Comparison of ENCODE assay signal across 9 cellular contexts in the genomic region with DNA sequence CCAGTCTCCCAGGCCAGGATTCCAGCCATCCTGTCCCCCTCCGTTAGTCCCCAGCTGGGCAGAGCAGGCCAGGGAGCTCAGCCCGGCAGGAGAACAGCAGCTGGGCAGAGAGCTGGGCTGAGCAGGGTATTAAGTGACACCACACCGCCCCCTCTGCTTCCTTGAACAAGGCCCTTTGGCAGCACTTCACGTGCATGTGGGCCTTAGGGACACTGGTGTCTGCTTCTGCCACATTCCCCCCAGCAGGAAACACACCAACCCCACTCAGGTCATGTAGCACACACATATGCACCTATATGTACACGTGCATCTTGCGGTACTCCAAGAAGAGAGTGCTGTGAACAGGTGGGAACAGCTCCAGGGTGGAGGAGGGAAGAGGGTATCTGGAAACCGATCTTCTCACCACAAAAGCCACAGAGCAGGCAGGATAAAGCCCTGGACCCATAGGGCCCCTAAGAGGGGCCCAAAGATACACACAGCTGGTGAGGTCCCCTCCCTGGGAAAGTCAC. TPM values are rescaled to one million over a fixed set of nuclear protein-coding genes. Genes with fewer than 3 reads are reported as not detected.
A peak's percentile ranks its signal among the peaks of the same experiment; 100 is the strongest.
DNase-seq lines count a peak whose midpoint lies in the region; ATAC-seq and TF ChIP-seq lines count a peak whose summit lies in the region.
"Had no signal": no experiment of that assay in that cellular context is flagged by ENCODE, and none has a peak within 500 bp of the region (broad histone marks: within the 10 kb centered on the region; RNA-seq: fewer than 3 reads in every experiment).

No MANE protein-coding gene starts in this region.

- no peaks in the 10 kb centered on the region for H3K79me2 ChIP-seq in OCI-LY7 (ENCODE audit: insufficient read depth, low read depth, low read length)

- peak overlapping the region; percentile 60 for H3K9ac ChIP-seq in skeletal muscle satellite cell (ENCODE audit: low read depth, low read length)

- H3K9me2 ChIP-seq in OCI-LY7 (ENCODE audit: insufficient read depth, low read length), result no peaks in the 10 kb centered on the region

- H3K9me3 Mint-ChIP-seq in activated CD8-positive, alpha-beta T cell treated with anti-CD3 and anti-CD28 coated beads, Interleukin-2, amount 10 ng/mL, durations not matched to agents 7 days and 5 days (ENCODE audit: insufficient read depth), result no peaks in the 10 kb centered on the region
- H3K9me3 Mint-ChIP-seq: activated T-cell treated with anti-CD3 and anti-CD28 coated beads, Interleukin-2, amount 50 U/mL, for 72 hours had no signal

- H4K20me1 ChIP-seq in OCI-LY7 (ENCODE audit: insufficient read depth, low read length), result no peaks in the 10 kb centered on the region; the same call in 1 of the 2 replicates

- H3K36me3 ChIP-seq in HEK293 (ENCODE audit: control insufficient read depth in 2 of 2, insufficient read depth in 1 of 2, low read length in 2 of 2), result peaks cover 5 to 49% of the 10 kb centered on the region in 2 experiments; a peak in 2 of 3 replicates
- H3K36me3 ChIP-seq in OCI-LY7 (ENCODE audit: insufficient read depth, low read length), result no peaks in the 10 kb centered on the region
- H3K36me3 ChIP-seq in skeletal muscle satellite cell (ENCODE audit: insufficient read depth, low read length), result peaks cover 48% of the 10 kb centered on the region

- no peak overlapping the region for H2AFZ ChIP-seq in OCI-LY7 (ENCODE audit: low read length)

- no peak overlapping the region for H3K4me3 Mint-ChIP-seq in activated CD8-positive, alpha-beta T cell treated with anti-CD3 and anti-CD28 coated beads, Interleukin-2, amount 10 ng/mL, durations not matched to agents 7 days and 5 days
- H3K4me3 Mint-ChIP-seq: activated T-cell treated with anti-CD3 and anti-CD28 coated beads, Interleukin-2, amount 50 U/mL, for 72 hours had no signal

- peak; percentile 8 for DNase-seq in OCI-LY7 (ENCODE audit: low spot score)
- no peak for DNase-seq in epithelial cell of esophagus (ENCODE audit: low read depth)
- no peak for DNase-seq in HEK293T (ENCODE audit: extremely low spot score)
- no peak for DNase-seq in activated CD8-positive, alpha-beta T cell treated with anti-CD3 and anti-CD28 coated beads, Interleukin-2, amount 10 ng/mL, durations not matched to agents 7 days and 5 days
- DNase-seq in stimulated activated CD4-positive, alpha-beta T cell treated with anti-CD3 and anti-CD28 coated beads, Interleukin-4, amount 100 ng/mL, for 4 hours, result no peak
- DNase-seq: activated T-cell treated with anti-CD3 and anti-CD28 coated beads, Interleukin-2, amount 50 U/mL, for 72 hours had no signal

- no TSS peak for BruUV-seq in OCI-LY7 (replicated peaks; lab: Mats Ljungman, UMichigan)

- peaks cover 26% of the 10 kb centered on the region for H3K27me3 Mint-ChIP-seq in activated CD8-positive, alpha-beta T cell treated with anti-CD3 and anti-CD28 coated beads, Interleukin-2, amount 10 ng/mL, durations not matched to agents 7 days and 5 days (ENCODE audit: low read depth)

- H3K4me3 ChIP-seq in HEK293 (ENCODE audit: low read depth, low read length) (no peak overlapping the region), OCI-LY7 (ENCODE audit: low read depth, low read length, poor library complexity, severe bottlenecking) (no peak overlapping the region), epithelial cell of esophagus (ENCODE audit: low read length) (peak overlapping the region; percentile 25), skeletal muscle satellite cell (ENCODE audit: low read length) (peak overlapping the region; percentile 46)

- CTCF ChIA-PET in HEK293 (lab: Yijun Ruan, JAX), result interaction anchor here (0.6 to 7.8 kb wide), 2 partner anchors 71 to 568 kb away, joined by 3 to 117 read pairs; no protein-coding TSS in a partner anchor
- CTCF ChIA-PET in OCI-LY7 (lab: Charles Lee; ENCODE audit: unreplicated experiment), result no interaction called here
- CTCF ChIA-PET in HEK293T (lab: Yijun Ruan, JAX), result interaction anchor here (0.7 kb wide), 1 partner anchor 41 kb away, joined by 3 read pairs; no protein-coding TSS in a partner anchor
- CTCF ChIA-PET in activated CD8-positive, alpha-beta T cell treated with anti-CD3 and anti-CD28 coated beads, Interleukin-2, amount 10 ng/mL, durations not matched to agents 7 days and 5 days (lab: Charles Lee), result interaction anchor here (0.8 to 1.3 kb wide), 3 partner anchors 69 to 72 kb away, joined by 3 to 4 read pairs (median 3); no protein-coding TSS in a partner anchor

- no peaks in the 10 kb centered on the region for H3K36me3 Mint-ChIP-seq in activated CD8-positive, alpha-beta T cell treated with anti-CD3 and anti-CD28 coated beads, Interleukin-2, amount 10 ng/mL, durations not matched to agents 7 days and 5 days (ENCODE audit: low read depth)

- POLR2A ChIA-PET in HEK293 (lab: Yijun Ruan, JAX), result interaction anchor here (0.6 to 1.6 kb wide), 3 partner anchors 13 to 69 kb away, joined by 3 read pairs; no protein-coding TSS in a partner anchor
- POLR2A ChIA-PET in OCI-LY7 (lab: Charles Lee), result no interaction called here
- POLR2A ChIA-PET in HEK293T (lab: Yijun Ruan, JAX), result no interaction called here
- POLR2A ChIA-PET in activated CD8-positive, alpha-beta T cell treated with anti-CD3 and anti-CD28 coated beads, Interleukin-2, amount 10 ng/mL, durations not matched to agents 7 days and 5 days (lab: Charles Lee), result no interaction called here

- H3K4me1 Mint-ChIP-seq in activated CD8-positive, alpha-beta T cell treated with anti-CD3 and anti-CD28 coated beads, Interleukin-2, amount 10 ng/mL, durations not matched to agents 7 days and 5 days (ENCODE audit: low read depth), result peaks cover 29% of the 10 kb centered on the region

- H3K27ac Mint-ChIP-seq in activated CD8-positive, alpha-beta T cell treated with anti-CD3 and anti-CD28 coated beads, Interleukin-2, amount 10 ng/mL, durations not matched to agents 7 days and 5 days, result no peak overlapping the region
- H3K27ac Mint-ChIP-seq: activated T-cell treated with anti-CD3 and anti-CD28 coated beads, Interleukin-2, amount 50 U/mL, for 72 hours had no signal

- intact Hi-C loops in OCI-LY7 (cut with micrococcal nuclease; ENCODE audit: unreplicated experiment), result no loop called here

- no peaks in the 10 kb centered on the region for H3K27me3 ChIP-seq in skeletal muscle satellite cell (ENCODE audit: control insufficient read depth, insufficient read depth, low read length)

- H3K9me3 ChIP-seq in HEK293 (ENCODE audit: control insufficient read depth, insufficient read depth, low read depth, low read length) (no peaks in the 10 kb centered on the region), OCI-LY7 (ENCODE audit: low read length) (no peaks in the 10 kb centered on the region), skeletal muscle satellite cell (replicated peaks; ENCODE audit: low read length) (no peaks in the 10 kb centered on the region)

- TF ChIP-seq CTCF in HEK293 (tag by site-specific recombination; IDR thresholded peaks at IDR 0.05), result peak; percentile 66
- TF ChIP-seq CTCF in OCI-LY7 (conservative IDR thresholded peaks at IDR 0.05; ENCODE audit: low read length), result no peak
- TF ChIP-seq CTCF in epithelial cell of esophagus (IDR thresholded peaks at IDR 0.05; ENCODE audit: insufficient read depth, low read depth, low read length, missing control alignments), result no peak

- no peak for ATAC-seq in activated CD8-positive, alpha-beta T cell treated with anti-CD3 and anti-CD28 coated beads, Interleukin-2, amount 10 ng/mL, durations not matched to agents 7 days and 5 days
- no peak for ATAC-seq in HG02973 (IDR thresholded peaks at IDR 0.05; ENCODE audit: unreplicated experiment)
- ATAC-seq: activated T-cell treated with anti-CD3 and anti-CD28 coated beads, Interleukin-2, amount 50 U/mL, for 72 hours had no signal

- peak overlapping the region; percentile 42 for H3K27ac ChIP-seq in HEK293 (ENCODE audit: extremely low read depth, low read depth, low read length)
- no peak overlapping the region for H3K27ac ChIP-seq in OCI-LY7 (ENCODE audit: low read depth, low read length, poor library complexity, severe bottlenecking)

- H3K4me2 ChIP-seq in OCI-LY7 (ENCODE audit: low read length), result no peak overlapping the region
- peak overlapping the region; percentile 83 for H3K4me2 ChIP-seq in skeletal muscle satellite cell (ENCODE audit: low read length)

- H3K4me1 ChIP-seq in HEK293 (ENCODE audit: control insufficient read depth, insufficient read depth, low read length) (peaks cover 7% of the 10 kb centered on the region; the same call in 1 of the 2 replicates), OCI-LY7 (ENCODE audit: insufficient read depth, low read length, poor library complexity, severe bottlenecking) (peaks cover 11% of the 10 kb centered on the region), skeletal muscle satellite cell (ENCODE audit: control insufficient read depth, insufficient read depth, low read length) (peaks cover 66% of the 10 kb centered on the region)

TF ChIP-seq in HEK293, 187 proteins besides CTCF, POLR2A, EP300 and RAD21 (continues in another document):
- TF ChIP-seq ZNF544 (tag by site-specific recombination; IDR thresholded peaks at IDR 0.05) (no peak), KLF9 (tag by site-specific recombination; IDR thresholded peaks at IDR 0.05; ENCODE audit: low read depth) (no peak), ZNF214 (tag by site-specific recombination; IDR thresholded peaks at IDR 0.05; ENCODE audit: borderline replicate concordance) (no peak)

TF ChIP-seq in HEK293T, 16 proteins besides CTCF, POLR2A, EP300 and RAD21:
- TF ChIP-seq ZNF384 (IDR thresholded peaks at IDR 0.05) (no peak), HDGF (IDR thresholded peaks at IDR 0.05; ENCODE audit: borderline replicate concordance) (no peak), TARDBP (IDR thresholded peaks at IDR 0.05) (no peak), SP1 (IDR thresholded peaks at IDR 0.05) (no peak), ARNT (IDR thresholded peaks at IDR 0.05) (no peak), ELF4 (IDR thresholded peaks at IDR 0.05) (no peak), BHLHE40 (IDR thresholded peaks at IDR 0.05; ENCODE audit: borderline replicate concordance) (no peak), NFRKB (IDR thresholded peaks at IDR 0.05) (no peak), FOXM1 (IDR thresholded peaks at IDR 0.05; ENCODE audit: borderline replicate concordance) (no peak), L3MBTL2 (conservative IDR thresholded peaks at IDR 0.05) (no peak), FOXA1 (IDR thresholded peaks at IDR 0.05) (no peak), FOXK2 (IDR thresholded peaks at IDR 0.05) (no peak)
TF ChIP-seq in HEK293T: peak in this region for 0.

RNA-seq across cellular contexts. Expression of gene EPHA2, which starts 4.6 kb away (rescaled TPM):
- not detected in 2 replicates for total RNA-seq in OCI-LY7 (2014; rRNA removed; shearing (Covaris generic))
- 0.15 TPM in 1 of 2 replicates, not detected in the other for total RNA-seq in OCI-LY7 (2022)
- total RNA-seq in skeletal muscle satellite cell (2012; rRNA removed), result 8.3 and 8.4 TPM in 2 replicates
- total RNA-seq in activated CD8-positive, alpha-beta T cell treated with anti-CD3 and anti-CD28 coated beads, Interleukin-2, amount 10 ng/mL, durations not matched to agents 7 days and 5 days, result not detected

Comparison
In these comparisons a context has a peak if more than half of its experiments do, and no peak if none do; other contexts are left out.
1. H3K4me3 ChIP-seq: peak in epithelial cell of esophagus (single experiment) and skeletal muscle satellite cell (single experiment); none in HEK293 (single experiment) and OCI-LY7 (single experiment).